ENCODE assay signal across 8 cellular contexts in the genomic region with DNA sequence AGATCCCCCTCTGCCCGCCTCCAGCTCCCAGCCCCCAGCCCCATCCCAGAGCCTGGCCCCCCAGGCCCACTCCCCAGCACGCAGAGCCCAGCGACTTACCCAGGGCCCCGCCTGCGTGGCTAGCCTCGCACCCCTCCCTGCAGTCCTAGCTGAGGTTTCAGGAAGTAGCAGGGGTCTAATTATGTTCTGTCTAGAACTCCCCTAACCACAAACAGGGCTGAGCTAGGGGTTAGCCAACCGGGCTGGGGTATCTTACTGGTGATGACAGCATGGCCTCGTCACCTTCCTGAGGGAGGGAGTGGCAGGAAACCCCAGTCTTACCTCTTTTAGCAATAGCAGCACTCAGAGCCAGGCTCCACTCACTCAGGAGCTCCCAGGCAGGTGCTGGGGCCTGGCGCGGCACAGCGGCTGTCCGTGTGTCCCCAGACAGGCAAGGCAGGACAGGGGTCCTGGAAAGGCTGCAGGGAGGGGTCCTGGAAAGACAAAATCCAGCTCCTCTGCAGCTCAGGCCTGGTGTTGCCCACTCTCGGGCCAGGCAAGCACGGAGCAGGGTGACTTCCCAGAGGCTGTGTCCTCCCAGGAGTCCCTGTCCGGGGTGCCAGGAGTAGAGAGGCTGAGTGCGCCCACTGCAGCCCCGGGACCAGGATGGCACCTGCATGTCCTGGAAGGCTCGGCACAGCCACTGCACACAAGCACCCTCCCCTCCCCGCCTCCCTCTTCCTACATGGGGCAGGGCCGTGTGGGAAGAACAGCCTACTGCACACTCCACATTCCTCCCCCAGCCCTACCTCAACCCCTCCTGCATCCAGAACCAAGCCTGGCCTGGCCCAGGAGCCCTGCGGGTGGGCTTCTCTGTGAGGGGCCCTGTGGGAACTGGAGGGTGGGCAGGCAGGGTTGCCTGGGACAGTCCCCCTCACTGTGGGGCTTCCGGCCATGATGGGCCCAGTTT. TPM values are rescaled to one million over a fixed set of nuclear protein-coding genes. Genes with fewer than 3 reads are reported as not detected.
A peak's percentile ranks its signal among the peaks of the same experiment; 100 is the strongest.
DNase-seq lines count a peak whose midpoint lies in the region; ATAC-seq and TF ChIP-seq lines count a peak whose summit lies in the region.

A gene with protein sequence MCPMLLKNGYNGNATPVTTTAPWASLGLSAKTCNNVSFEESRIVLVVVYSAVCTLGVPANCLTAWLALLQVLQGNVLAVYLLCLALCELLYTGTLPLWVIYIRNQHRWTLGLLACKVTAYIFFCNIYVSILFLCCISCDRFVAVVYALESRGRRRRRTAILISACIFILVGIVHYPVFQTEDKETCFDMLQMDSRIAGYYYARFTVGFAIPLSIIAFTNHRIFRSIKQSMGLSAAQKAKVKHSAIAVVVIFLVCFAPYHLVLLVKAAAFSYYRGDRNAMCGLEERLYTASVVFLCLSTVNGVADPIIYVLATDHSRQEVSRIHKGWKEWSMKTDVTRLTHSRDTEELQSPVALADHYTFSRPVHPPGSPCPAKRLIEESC (minus strand): TSS at position 151 of the 949 bp plus-strand sequence. CDS start 10,010 bp downstream, outside the sequence.

- H3K4me1 ChIP-seq in DND-41 (ENCODE audit: insufficient read depth, low read length) (0 out of 2 replicates have a peak, but pooled peaks cover 4% of the 10 kb centered on the region), left ventricle myocardium inferior (peaks cover 69% of the 10 kb centered on the region)

- H3K36me3 ChIP-seq in DND-41 (ENCODE audit: insufficient read depth, low read length) (no peaks in the 10 kb centered on the region), left ventricle myocardium inferior (no peaks in the 10 kb centered on the region)

- H4K20me1 ChIP-seq in DND-41 (ENCODE audit: insufficient read depth, low read length) = no peaks in the 10 kb centered on the region

- H2AFZ ChIP-seq in DND-41 (ENCODE audit: low read depth, low read length) = no peak within 1 kb of the TSS

- ATAC-seq in DND-41 (ENCODE audit: insufficient read depth, low read depth) = peak; percentile 82
- peak; percentile 46 for ATAC-seq in GM21786 (IDR thresholded peaks at IDR 0.05; ENCODE audit: unreplicated experiment)

- H3K9ac ChIP-seq in DND-41 (ENCODE audit: low read depth, low read length) = no peak within 1 kb of the TSS

- H3K27me3 ChIP-seq in DND-41 (ENCODE audit: insufficient read depth, low read length, poor library complexity) (no peaks in the 10 kb centered on the region), left ventricle myocardium inferior (ENCODE audit: low read depth) (peaks cover 25% of the 10 kb centered on the region)

- DNase-seq in DND-41 (peak; percentile 44), NK-92 (lab: John Stamatoyannopoulos, UW; ENCODE audit: unreplicated experiment) (peak; percentile 41), activated T-cell treated with anti-CD3 and anti-CD28 coated beads for 24 hours (ENCODE audit: low read depth) (peak; percentile 81), left ventricle myocardium inferior (peak; percentile 44), NCI-H1694 treated with DMSO at 0.1 percent for 48 hours (lab: John Stamatoyannopoulos, UW) (no peak), NCI-H2029 (lab: John Stamatoyannopoulos, UW) (no peak)
- DNase-seq in stimulated activated CD4-positive, alpha-beta T cell treated with anti-CD3 and anti-CD28 coated beads, Interleukin-4, amount 100 ng/mL, for 4 hours = peak; percentile 69 to 90

- H3K27ac ChIP-seq in DND-41 (ENCODE audit: low read length) = no peak within 1 kb of the TSS
- peak within 1 kb of the TSS; percentile 92 for H3K27ac ChIP-seq in left ventricle myocardium inferior (replicated peaks)

- no peak for TF ChIP-seq CTCF in DND-41 (IDR thresholded peaks at IDR 0.05; ENCODE audit: borderline replicate concordance, extremely low read depth, low read length, poor library complexity, severe bottlenecking)
- no peak for TF ChIP-seq CTCF in left ventricle myocardium inferior (IDR thresholded peaks at IDR 0.05; ENCODE audit: borderline replicate concordance)

- no peaks in the 10 kb centered on the region for H3K9me3 ChIP-seq in DND-41 (ENCODE audit: insufficient read depth, low read length, severe bottlenecking)
- H3K9me3 ChIP-seq in left ventricle myocardium inferior (replicated peaks) = no peaks in the 10 kb centered on the region

- H3K4me3 ChIP-seq in DND-41 (ENCODE audit: low read depth in 1 of 2, low read length in 2 of 2) (no peak within 1 kb of the TSS), left ventricle myocardium inferior (peak within 1 kb of the TSS; percentile 46)

- intact Hi-C loops in left ventricle myocardium inferior (cut with micrococcal nuclease) = no loop called here

- no peak within 1 kb of the TSS for H3K4me2 ChIP-seq in DND-41 (ENCODE audit: insufficient read depth, low read length)

- H3K79me2 ChIP-seq in DND-41 (ENCODE audit: insufficient read depth, low read length) = no peaks in the 10 kb centered on the region

RNA-seq across cellular contexts. Expression of the gene that starts here (rescaled TPM):
- total RNA-seq in left ventricle myocardium inferior = 1.0 TPM

Comparison
In these comparisons a context has a peak if more than half of its experiments do, and no peak if none do; other contexts are left out.
1. DNase-seq: peak in DND-41 (single experiment), NK-92 (single experiment), activated T-cell treated with anti-CD3 and anti-CD28 coated beads for 24 hours (single experiment), left ventricle myocardium inferior (single experiment) and stimulated activated CD4-positive, alpha-beta T cell treated with anti-CD3 and anti-CD28 coated beads, Interleukin-4, amount 100 ng/mL, for 4 hours (2 of 2); none in NCI-H1694 treated with DMSO at 0.1 percent for 48 hours (single experiment) and NCI-H2029 (single experiment).